28 cellular contexts compared by ENCODE assay signal in genomic region chr2:21371499-21372003, GRCh38.
"Had no signal": no experiment of that assay in that cellular context is flagged by ENCODE, and none has a peak within 500 bp of the region (broad histone marks: within the 10 kb centered on the region; RNA-seq: fewer than 3 reads in every experiment).

No MANE protein-coding gene starts in this region.

- H3K27me3 ChIP-seq: colonic mucosa, esophagus muscularis mucosa, esophagus squamous epithelium, foreskin keratinocyte had no signal

- ATAC-seq: effector memory CD8-positive, alpha-beta T cell; esophagus mucosa; foreskin keratinocyte; gastrocnemius medialis; gastroesophageal sphincter; heart left ventricle; heart right ventricle had no signal

- H3K4me1 ChIP-seq: colonic mucosa, esophagus muscularis mucosa, esophagus squamous epithelium, foreskin keratinocyte, gastrocnemius medialis, gastroesophageal sphincter, heart left ventricle, heart right ventricle had no signal

- DNase-seq: colonic mucosa; cortex of kidney; dermis blood vessel endothelial cell; dorsolateral prefrontal cortex; effector CD4-positive, alpha-beta T cell; effector CD8-positive, alpha-beta T cell; effector memory CD4-positive, alpha-beta T cell; effector memory CD8-positive, alpha-beta T cell; endodermal cell; erythroblast; esophagus squamous epithelium; foreskin fibroblast; foreskin keratinocyte; foreskin melanocyte; gastrocnemius medialis; glutamatergic neuron; head of caudate nucleus; heart left ventricle; heart right ventricle had no signal

- H3K9me3 ChIP-seq: colonic mucosa, esophagus muscularis mucosa, esophagus squamous epithelium, gastrocnemius medialis, gastroesophageal sphincter, heart left ventricle, heart right ventricle had no signal

- H3K4me3 ChIP-seq: colonic mucosa, coronary artery, dorsolateral prefrontal cortex, esophagus muscularis mucosa, esophagus squamous epithelium, gastrocnemius medialis, gastroesophageal sphincter, heart left ventricle, heart right ventricle had no signal

- H3K27ac ChIP-seq: colonic mucosa, coronary artery, dorsolateral prefrontal cortex, epithelial cell of prostate, esophagus muscularis mucosa, esophagus squamous epithelium, foreskin keratinocyte, gastrocnemius medialis, gastroesophageal sphincter, heart left ventricle, heart right ventricle had no signal

- FAIRE-seq: colon, endometrium, endothelial cell of umbilical vein, frontal cortex had no signal

- H3K36me3 ChIP-seq: colonic mucosa, esophagus muscularis mucosa, esophagus squamous epithelium, gastrocnemius medialis, gastroesophageal sphincter, heart left ventricle, heart right ventricle had no signal
